In genomic region chr3:184769771-184770170, GRCh38 we compare ENCODE assay signal across 14 cellular contexts.
"Had no signal": no experiment of that assay in that cellular context is flagged by ENCODE, and none has a peak within 500 bp of the region (broad histone marks: within the 10 kb centered on the region; RNA-seq: fewer than 3 reads in every experiment).

No MANE protein-coding gene starts in this region.

- H3K9me3 ChIP-seq: colonic mucosa, pancreas, stomach, uterus had no signal

- H3K4me1 ChIP-seq: colonic mucosa, pancreas had no signal

- H3K4me3 ChIP-seq: colonic mucosa, lung, pancreas, stomach, uterus had no signal

- DNase-seq: activated CD4-positive, alpha-beta T cell treated with anti-CD3 and anti-CD28 coated beads for 4 hours; activated CD8-positive, alpha-beta memory T cell treated with anti-CD3 and anti-CD28 coated beads, Interleukin-2, amount 50 U/mL, for 48 hours; activated CD8-positive, alpha-beta T cell treated with anti-CD3 and anti-CD28 coated beads, Interleukin-2, amount 10 ng/mL, durations not matched to agents 7 days and 5 days; activated naive CD4-positive, alpha-beta T cell; colonic mucosa; effector CD8-positive, alpha-beta T cell; hypothalamus; left cardiac atrium; pancreas; retina; stomach; T-helper 1 cell; uterus had no signal

- ATAC-seq: activated CD8-positive, alpha-beta T cell treated with anti-CD3 and anti-CD28 coated beads, Interleukin-2, amount 10 ng/mL, durations not matched to agents 7 days and 5 days; left cardiac atrium had no signal

- H3K36me3 ChIP-seq: colonic mucosa, pancreas, stomach, uterus had no signal

- H3K27me3 ChIP-seq: colonic mucosa, pancreas, stomach, uterus had no signal

- H3K27ac ChIP-seq: colonic mucosa, pancreas, stomach, uterus had no signal
